ENCODE assay signal across 8 cellular contexts in genomic region chr1:153510984-153511410, GRCh38. TPM values are rescaled to one million over a fixed set of nuclear protein-coding genes. Genes with fewer than 3 reads are reported as not detected.
A peak's percentile ranks its signal among the peaks of the same experiment; 100 is the strongest.
DNase-seq lines count a peak whose midpoint lies in the region; ATAC-seq and TF ChIP-seq lines count a peak whose summit lies in the region.

No MANE protein-coding gene starts in this region.

- TF ChIP-seq CTCF in GM12864 (IDR thresholded peaks at IDR 0.05; ENCODE audit: low read depth, low read length, missing control alignments) (peak; percentile 93), NB4 (IDR thresholded peaks at IDR 0.05; ENCODE audit: low read depth, low read length) (peak; percentile 81), psoas muscle (IDR thresholded peaks at IDR 0.05) (peak; percentile 92), vagina (IDR thresholded peaks at IDR 0.05) (peak; percentile 77 to 93 (median 91))

- H3K27ac ChIP-seq in psoas muscle (no peak overlapping the region), vagina (peak overlapping the region; percentile 61)

- no peak for TF ChIP-seq POLR2A in NB4 (IDR thresholded peaks at IDR 0.05; ENCODE audit: extremely low read depth, insufficient read length)
- no peak for TF ChIP-seq POLR2A in vagina (IDR thresholded peaks at IDR 0.05)

- 0 to 1% (median 1%) methylated on average over 7 of the region's 7 CpGs for WGBS in psoas muscle, 3 donors

- intact Hi-C loops in head of caudate nucleus (cut with DNase I) (loop anchor here (1.0 to 10.0 kb wide), 2 partner anchors 57 to 474 kb away; partner anchors contain the start of gene RAB13), psoas muscle (cut with DNase I) (loop anchor here (1.0 to 10.0 kb wide), 4 partner anchors 56 to 234 kb away; partner anchors contain the start of gene S100A14 (in 2 of the 2)), vagina (cut with DNase I) (loop anchor here (5.0 kb wide), 2 partner anchors 56 to 101 kb away; partner anchors contain the start of genes S100A16 and S100A2)

- H3K4me3 ChIP-seq in GM12864 (ENCODE audit: low read depth, low read length) (no peak overlapping the region), NB4 (ENCODE audit: low read depth, low read length) (no peak overlapping the region), psoas muscle (no peak overlapping the region), vagina (no peak overlapping the region)

- H3K4me1 ChIP-seq in psoas muscle (peaks cover 14% of the 10 kb centered on the region), vagina (peaks cover 29% of the 10 kb centered on the region)

- H3K9me3 ChIP-seq in psoas muscle, result no peaks in the 10 kb centered on the region
- H3K9me3 ChIP-seq in vagina, result no peaks in the 10 kb centered on the region

- ATAC-seq in psoas muscle (peak; percentile 82 to 88 (median 85)), HG03520 (IDR thresholded peaks at IDR 0.05; ENCODE audit: unreplicated experiment) (no peak)

- peak; percentile 31 for DNase-seq in GM12864 (ENCODE audit: low read depth)
- peak; percentile 84 for DNase-seq in NB4 (ENCODE audit: low read depth)
- peak; percentile 80 for DNase-seq in SKM-1 treated with dmso at 0.1 percent for 144 hours (lab: John Stamatoyannopoulos, UW; ENCODE audit: unreplicated experiment)
- peak; percentile 81 for DNase-seq in activated naive CD4-positive, alpha-beta T cell treated with anti-CD3 and anti-CD28 coated beads, Interleukin-2, amount 50 U/mL, for 16 hours
- peak; percentile 57 to 90 (median 78) for DNase-seq in head of caudate nucleus
- peak; percentile 82 to 89 for DNase-seq in psoas muscle
- DNase-seq in vagina (ENCODE audit: extremely low spot score in 2 of 2), result no peak

- H3K27me3 ChIP-seq in psoas muscle (ENCODE audit: insufficient read depth in 3 of 3, low read length in 2 of 3), result no peaks in the 10 kb centered on the region
- H3K27me3 ChIP-seq in vagina, result no peaks in the 10 kb centered on the region

- H3K36me3 ChIP-seq in psoas muscle (ENCODE audit: insufficient read depth in 1 of 2, low read depth in 1 of 2) (no peaks in the 10 kb centered on the region), vagina (no peaks in the 10 kb centered on the region)

RNA-seq across cellular contexts. Expression of gene S100A6, which starts 24.8 kb away (rescaled TPM):
- total RNA-seq in psoas muscle (100 to 1,000 TPM in 3 of 4 donors, 10 to 100 TPM in 1; 78.5 to 420 (median 150) TPM), vagina (562 TPM)
- polyA plus RNA-seq in psoas muscle, result 100 to 1,000 TPM; 295 to 506 (median 467) TPM

RNA-seq across cellular contexts. Expression of gene S100A5, which starts 29.7 kb away (rescaled TPM):
- not detected for total RNA-seq in psoas muscle
- polyA plus RNA-seq in psoas muscle, result not detected
- total RNA-seq in vagina, result not detected

RNA-seq across cellular contexts. Expression of gene S100A4, which starts 34.6 kb away (rescaled TPM):
- total RNA-seq in psoas muscle (10 to 100 TPM; 27.0 to 54.7 (median 47.3) TPM), vagina (375 TPM)
- 100 to 1,000 TPM in 1 of 3 donors, 10 to 100 TPM in 2; 75.2 to 155 (median 83.6) TPM for polyA plus RNA-seq in psoas muscle

RNA-seq across cellular contexts. Expression of gene S100A3, which starts 38.1 kb away (rescaled TPM):
- total RNA-seq in psoas muscle (1 to 10 TPM in 2 of 4 donors, under 1 TPM in 2; 0.34 to 5.5 (median 0.86) TPM), vagina (9.6 TPM)
- polyA plus RNA-seq in psoas muscle, result 1 to 10 TPM in 2 of 3 donors, under 1 TPM in 1; 0.77 to 6.6 (median 3.4) TPM

RNA-seq across cellular contexts. Expression of gene S100A7, which starts 50.5 kb away (rescaled TPM):
- total RNA-seq in psoas muscle, result under 1 TPM in 1 of 4 donors, not detected in 3; 0.60 TPM
- not detected for polyA plus RNA-seq in psoas muscle
- 36.6 TPM for total RNA-seq in vagina

Comparison
In these comparisons a context has a peak if more than half of its experiments do, and no peak if none do; other contexts are left out.
1. DNase-seq: peak in GM12864 (single experiment), NB4 (single experiment), SKM-1 treated with dmso at 0.1 percent for 144 hours (single experiment), activated naive CD4-positive, alpha-beta T cell treated with anti-CD3 and anti-CD28 coated beads, Interleukin-2, amount 50 U/mL, for 16 hours (single experiment), head of caudate nucleus (42 of 42) and psoas muscle (2 of 2); none in vagina (0 of 2).
2. Peak in every context shown above with its lines, with median percentiles within 50 percentile points of each other: CTCF ChIP-seq.